In the genomic region with DNA sequence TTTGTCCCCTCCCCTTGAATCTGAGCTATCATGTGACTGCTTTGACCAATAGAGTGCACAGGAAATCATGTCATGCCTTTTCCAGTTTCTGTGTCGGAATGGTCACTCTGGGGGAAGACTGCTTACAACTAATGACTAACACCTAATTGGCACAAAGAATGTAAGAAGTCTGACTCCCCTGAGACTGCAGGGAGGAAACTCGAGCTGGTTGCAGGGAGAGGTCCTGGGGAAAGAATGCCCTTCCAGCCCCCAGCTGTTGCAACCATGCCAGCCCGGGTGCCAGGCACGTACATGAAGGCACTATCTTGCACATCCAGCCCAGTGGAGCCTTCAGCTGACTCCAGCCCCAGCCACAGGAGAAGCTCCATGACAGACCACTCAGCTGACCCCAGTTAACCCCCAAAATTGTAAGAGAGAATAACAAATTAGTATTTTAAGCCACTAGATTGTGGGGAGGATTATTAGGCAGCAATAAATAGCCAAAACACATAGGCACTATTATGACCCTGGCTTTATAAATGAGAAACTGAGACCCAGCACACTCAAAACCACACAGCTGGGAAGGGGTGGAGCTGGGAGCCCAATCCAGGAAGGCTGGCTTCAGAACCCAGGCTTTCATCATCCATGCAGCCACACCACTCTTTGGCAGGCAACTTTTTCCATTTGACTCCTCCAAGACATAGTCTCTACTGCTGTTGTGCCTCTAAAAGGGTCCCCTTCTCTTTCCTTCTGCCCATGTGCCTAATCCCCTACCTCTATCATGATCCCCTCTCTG, we compare ENCODE assay signal across 21 cellular contexts.
DNase-seq lines count a peak whose midpoint lies in the region; ATAC-seq and TF ChIP-seq lines count a peak whose summit lies in the region.
"Had no signal": no experiment of that assay in that cellular context is flagged by ENCODE, and none has a peak within 500 bp of the region (broad histone marks: within the 10 kb centered on the region; RNA-seq: fewer than 3 reads in every experiment).

No MANE protein-coding gene starts in this region.

- no peak overlapping the region for H3K4me3 ChIP-seq in gastroesophageal sphincter
- no peak overlapping the region for H3K4me3 ChIP-seq in skeletal muscle cell (ENCODE audit: low read depth, low read length)
- H3K4me3 ChIP-seq: BLaER1, stomach had no signal

- CTCF ChIA-PET in WTC11 (lab: Charles Lee), result no interaction called here
- CTCF ChIA-PET in activated CD4-positive, alpha-beta T cell treated with anti-CD3 and anti-CD28 coated beads, Interleukin-2, amount 10 ng/mL, durations not matched to agents 7 days and 5 days (lab: Charles Lee), result no interaction called here

- no peak overlapping the region for H2BK5ac ChIP-seq in H9 (ENCODE audit: insufficient read length, low read length)

- no peak overlapping the region for H2BK20ac ChIP-seq in H9 (ENCODE audit: low read depth, low read length, poor library complexity, severe bottlenecking)

- TF ChIP-seq CTCF in H9 (conservative IDR thresholded peaks at IDR 0.05) (no peak), WTC11 (IDR thresholded peaks at IDR 0.05) (no peak), gastroesophageal sphincter (IDR thresholded peaks at IDR 0.05) (no peak)

- H4K5ac ChIP-seq in H9 (ENCODE audit: insufficient read length, low read depth, low read length), result no peak overlapping the region

- ATAC-seq in WTC11 (no peak), gastroesophageal sphincter (peak; percentile 48), HG02938 (IDR thresholded peaks at IDR 0.05; ENCODE audit: unreplicated experiment) (no peak)
- ATAC-seq: activated CD8-positive, alpha-beta memory T cell treated with anti-CD3 and anti-CD28 coated beads, Interleukin-2, amount 10 ng/mL, durations not matched to agents 7 days and 5 days; naive thymus-derived CD8-positive, alpha-beta T cell had no signal

- no peak overlapping the region for H4K91ac ChIP-seq in H9 (ENCODE audit: insufficient read length, low read depth, low read length)

- no peak overlapping the region for H3K4ac ChIP-seq in H9 (ENCODE audit: low read depth, low read length)

- POLR2A ChIA-PET in WTC11 (lab: Charles Lee), result no interaction called here
- POLR2A ChIA-PET in activated CD4-positive, alpha-beta T cell treated with anti-CD3 and anti-CD28 coated beads, Interleukin-2, amount 10 ng/mL, durations not matched to agents 7 days and 5 days (lab: Charles Lee), result no interaction called here

- H3K23me2 ChIP-seq in H9 (ENCODE audit: insufficient read length, low read depth, low read length, poor library complexity, severe bottlenecking), result peaks cover 6% of the 10 kb centered on the region

- DNase-seq in H9, result no peak
- no peak for DNase-seq in WTC11 (ENCODE audit: low spot score)
- peak; percentile 12 for DNase-seq in skeletal muscle cell (ENCODE audit: low read depth)
- DNase-seq in activated CD4-positive, alpha-beta T cell treated with anti-CD3 and anti-CD28 coated beads, Interleukin-2, amount 10 ng/mL, durations not matched to agents 7 days and 5 days, result no peak
- DNase-seq in NCI-H748 treated with DMSO at 0.1 percent for 48 hours (lab: John Stamatoyannopoulos, UW), result no peak
- DNase-seq: activated CD8-positive, alpha-beta memory T cell treated with anti-CD3 and anti-CD28 coated beads, Interleukin-2, amount 10 ng/mL, durations not matched to agents 7 days and 5 days; Calu3; erythroblast; naive thymus-derived CD8-positive, alpha-beta T cell; NCI-H1048; NCI-H2081; RPMI8226; small intestine; stimulated activated CD4-positive, alpha-beta T cell treated with anti-CD3 and anti-CD28 coated beads, Interleukin-2, amount 100 ng/mL, for 48 hours; stomach had no signal

- no peak overlapping the region for H3K23ac ChIP-seq in H9 (ENCODE audit: insufficient read length, low read depth, low read length)

- no peak overlapping the region for H3K4me2 ChIP-seq in H9 (ENCODE audit: insufficient read depth, insufficient read length, low read length)
- H3K4me2 ChIP-seq: BLaER1 had no signal

- WGBS in H9 (ENCODE audit: extremely low coverage, insufficient read length, low lambda C conversion rate), result no CpG with 5 or more reads among the region's 4 CpGs
- WGBS in gastroesophageal sphincter (ENCODE audit: low coverage in 1 of 2), 2 donors, result 40 to 50% methylated on average over 1 to 2 of the region's 4 CpGs

- H3T11ph ChIP-seq in H9 (ENCODE audit: low read length), result no peak overlapping the region

- no peaks in the 10 kb centered on the region for H3K9me3 ChIP-seq in H9 (ENCODE audit: control insufficient read depth, low read depth, low read length)
- no peaks in the 10 kb centered on the region for H3K9me3 ChIP-seq in gastroesophageal sphincter
- H3K9me3 ChIP-seq: BLaER1, stomach had no signal

- no peaks in the 10 kb centered on the region for H3K27me3 ChIP-seq in H9 (ENCODE audit: insufficient read depth, low read length)
- H3K27me3 ChIP-seq in gastroesophageal sphincter, result no peaks in the 10 kb centered on the region
- H3K27me3 ChIP-seq: BLaER1, stomach had no signal

- H3K27me3 Mint-ChIP-seq in H9 (ENCODE audit: low read depth) (no peaks in the 10 kb centered on the region; the same call in 1 of the 2 replicates), WTC11 (ENCODE audit: low read depth) (no peaks in the 10 kb centered on the region)
- H3K27me3 Mint-ChIP-seq in activated CD4-positive, alpha-beta T cell treated with anti-CD3 and anti-CD28 coated beads, Interleukin-2, amount 10 ng/mL, durations not matched to agents 7 days and 5 days, result no peaks in the 10 kb centered on the region
- H3K27me3 Mint-ChIP-seq: activated CD8-positive, alpha-beta memory T cell treated with anti-CD3 and anti-CD28 coated beads, Interleukin-2, amount 10 ng/mL, durations not matched to agents 7 days and 5 days; dendritic cell treated with granulocyte-macrophage colony-stimulating factor and Interleukin-4, amounts not matched to agents 40 ng/mL and 50 ng/mL, for 4 days had no signal

- no peak overlapping the region for H3K14ac ChIP-seq in H9 (ENCODE audit: insufficient read depth, low read length)

- H3K36me3 ChIP-seq in gastroesophageal sphincter, result no peaks in the 10 kb centered on the region
- H3K36me3 ChIP-seq: BLaER1, stomach had no signal

- no peak overlapping the region for H2BK120ac ChIP-seq in H9 (ENCODE audit: low read depth, low read length, poor library complexity, severe bottlenecking)

- peaks cover 9% of the 10 kb centered on the region for H3K79me1 ChIP-seq in H9 (ENCODE audit: insufficient read depth, low read depth, low read length, poor library complexity, severe bottlenecking)

- H4K8ac ChIP-seq in H9 (replicated peaks; ENCODE audit: insufficient read length, low read depth, low read length), result no peak overlapping the region

- H3K27ac ChIP-seq in H9 (ENCODE audit: insufficient read length, low read depth, low read length) (no peak overlapping the region), gastroesophageal sphincter (no peak overlapping the region)
- H3K27ac ChIP-seq: BLaER1, stomach had no signal

- H3K4me1 Mint-ChIP-seq in H9 (peaks cover 46 to 60% of the 10 kb centered on the region in 2 experiments), WTC11 (peaks cover 85% of the 10 kb centered on the region)
- no peaks in the 10 kb centered on the region for H3K4me1 Mint-ChIP-seq in activated CD4-positive, alpha-beta T cell treated with anti-CD3 and anti-CD28 coated beads, Interleukin-2, amount 10 ng/mL, durations not matched to agents 7 days and 5 days
- H3K4me1 Mint-ChIP-seq: activated CD8-positive, alpha-beta memory T cell treated with anti-CD3 and anti-CD28 coated beads, Interleukin-2, amount 10 ng/mL, durations not matched to agents 7 days and 5 days; naive thymus-derived CD8-positive, alpha-beta T cell had no signal

- no peaks in the 10 kb centered on the region; the same call in 1 of the 2 replicates for H3K79me2 ChIP-seq in H9 (ENCODE audit: insufficient read depth, low read length)

- no peak overlapping the region for H3K56ac ChIP-seq in H9 (ENCODE audit: insufficient read length, low read depth, low read length)

- peaks cover 9% of the 10 kb centered on the region for H3K4me1 ChIP-seq in H9 (ENCODE audit: insufficient read depth, low read length)
- no peaks in the 10 kb centered on the region for H3K4me1 ChIP-seq in gastroesophageal sphincter
- H3K4me1 ChIP-seq: BLaER1, stomach had no signal

- H3K27ac Mint-ChIP-seq in H9, result peak overlapping the region in 2 of 3 experiments; percentile 30 to 53; a peak in 2 of 7 replicates
- H3K27ac Mint-ChIP-seq in WTC11, result peak overlapping the region; percentile 70
- no peak overlapping the region for H3K27ac Mint-ChIP-seq in activated CD4-positive, alpha-beta T cell treated with anti-CD3 and anti-CD28 coated beads, Interleukin-2, amount 10 ng/mL, durations not matched to agents 7 days and 5 days
- H3K27ac Mint-ChIP-seq: activated CD8-positive, alpha-beta memory T cell treated with anti-CD3 and anti-CD28 coated beads, Interleukin-2, amount 10 ng/mL, durations not matched to agents 7 days and 5 days; activated T-helper 2 cell treated with anti-CD3 and anti-CD28 coated beads, Interferon-gamma antibody, Interleukin-2, Interleukin-4, amounts not matched to agents 10 μg/mL and 5 μg/mL and 100 μg/mL, durations not matched to agents 14 hours and 24 hours and 36 hours; dendritic cell treated with granulocyte-macrophage colony-stimulating factor and Interleukin-4, amounts not matched to agents 40 ng/mL and 50 ng/mL, for 4 days; naive thymus-derived CD8-positive, alpha-beta T cell had no signal

- H2AFZ ChIP-seq in H9 (ENCODE audit: low read length), result no peak overlapping the region

- no peak for TF ChIP-seq POLR2A in gastroesophageal sphincter (IDR thresholded peaks at IDR 0.05)

- H3K4me3 Mint-ChIP-seq in H9 (no peak overlapping the region), WTC11 (peak overlapping the region; percentile 99)
- no peak overlapping the region for H3K4me3 Mint-ChIP-seq in activated CD4-positive, alpha-beta T cell treated with anti-CD3 and anti-CD28 coated beads, Interleukin-2, amount 10 ng/mL, durations not matched to agents 7 days and 5 days
- H3K4me3 Mint-ChIP-seq: activated CD8-positive, alpha-beta memory T cell treated with anti-CD3 and anti-CD28 coated beads, Interleukin-2, amount 10 ng/mL, durations not matched to agents 7 days and 5 days; dendritic cell treated with granulocyte-macrophage colony-stimulating factor and Interleukin-4, amounts not matched to agents 40 ng/mL and 50 ng/mL, for 4 days; naive thymus-derived CD8-positive, alpha-beta T cell; type B pancreatic cell had no signal

- no peak overlapping the region for H3K18ac ChIP-seq in H9 (ENCODE audit: insufficient read length, low read depth, low read length)

- H3K9ac ChIP-seq in H9 (ENCODE audit: extremely low read depth, insufficient read length, low read length), result no peak overlapping the region
- H3K9ac ChIP-seq: BLaER1 had no signal

- H4K20me1 ChIP-seq in H9 (ENCODE audit: control insufficient read depth, insufficient read depth, insufficient read length), result no peaks in the 10 kb centered on the region
- H4K20me1 ChIP-seq: BLaER1 had no signal

- H2AK5ac ChIP-seq in H9 (ENCODE audit: insufficient read length, low read length), result no peak overlapping the region

- no peak overlapping the region for H2BK12ac ChIP-seq in H9 (ENCODE audit: insufficient read length, low read depth, low read length)

- no peaks in the 10 kb centered on the region for H3K9me3 Mint-ChIP-seq in H9
- H3K9me3 Mint-ChIP-seq in WTC11, result no peaks in the 10 kb centered on the region
- no peaks in the 10 kb centered on the region for H3K9me3 Mint-ChIP-seq in activated CD4-positive, alpha-beta T cell treated with anti-CD3 and anti-CD28 coated beads, Interleukin-2, amount 10 ng/mL, durations not matched to agents 7 days and 5 days
- H3K9me3 Mint-ChIP-seq: activated T-helper 2 cell treated with anti-CD3 and anti-CD28 coated beads, Interferon-gamma antibody, Interleukin-2, Interleukin-4, amounts not matched to agents 10 μg/mL and 5 μg/mL and 100 μg/mL, durations not matched to agents 14 hours and 24 hours and 36 hours; dendritic cell treated with granulocyte-macrophage colony-stimulating factor and Interleukin-4, amounts not matched to agents 40 ng/mL and 50 ng/mL, for 4 days; type B pancreatic cell had no signal

- TF ChIP-seq EP300 in gastroesophageal sphincter (IDR thresholded peaks at IDR 0.05), result no peak

- no peak overlapping the region for H2BK15ac ChIP-seq in H9 (ENCODE audit: low read depth, low read length)

- peaks cover 0 to 75% (median 29%) of the 10 kb centered on the region in 3 experiments; a peak in 4 of 7 replicates for H3K36me3 Mint-ChIP-seq in H9 (ENCODE audit: insufficient read depth in 1 of 3, low read depth in 3 of 3)
- H3K36me3 Mint-ChIP-seq in WTC11, result peaks cover 87% of the 10 kb centered on the region
- no peaks in the 10 kb centered on the region for H3K36me3 Mint-ChIP-seq in activated CD4-positive, alpha-beta T cell treated with anti-CD3 and anti-CD28 coated beads, Interleukin-2, amount 10 ng/mL, durations not matched to agents 7 days and 5 days (ENCODE audit: low read depth)
- H3K36me3 Mint-ChIP-seq: activated CD8-positive, alpha-beta memory T cell treated with anti-CD3 and anti-CD28 coated beads, Interleukin-2, amount 10 ng/mL, durations not matched to agents 7 days and 5 days; naive thymus-derived CD8-positive, alpha-beta T cell; type B pancreatic cell had no signal
